8 cellular contexts compared by ENCODE assay signal in genomic region chr10:61903991-61904350, GRCh38. TPM values are rescaled to one million over a fixed set of nuclear protein-coding genes. Genes with fewer than 3 reads are reported as not detected.
DNase-seq lines count a peak whose midpoint lies in the region; ATAC-seq and TF ChIP-seq lines count a peak whose summit lies in the region.

No MANE protein-coding gene starts in this region.

- peaks cover 21% of the 10 kb centered on the region for H3K4me1 Mint-ChIP-seq in progenitor cell of endocrine pancreas (ENCODE audit: low read depth)

- DNase-seq in GM12865 (ENCODE audit: low read depth) (no peak), Panc1 (ENCODE audit: low read depth, low spot score) (no peak), esophagus muscularis mucosa (ENCODE audit: extremely low spot score) (no peak), progenitor cell of endocrine pancreas (ENCODE audit: low spot score, unreplicated experiment) (no peak), NK-92 (lab: John Stamatoyannopoulos, UW; ENCODE audit: unreplicated experiment) (no peak), amygdala (lab: John Stamatoyannopoulos, UW) (no peak), COLO668 (lab: John Stamatoyannopoulos, UW; ENCODE audit: unreplicated experiment) (no peak), retina (no peak)

- H3K4me3 ChIP-seq in GM12865 (ENCODE audit: low read depth, low read length), result peak overlapping the region; percentile 67
- peak overlapping the region; percentile 62 to 93 for H3K4me3 ChIP-seq in Panc1 (ENCODE audit: low read depth in 2 of 2, low read length in 2 of 2)
- peak overlapping the region; percentile 66 to 81 (median 76) for H3K4me3 ChIP-seq in esophagus muscularis mucosa

- intact Hi-C loops in Panc1 (cut with micrococcal nuclease; ENCODE audit: unreplicated experiment) (loop anchor here (5.0 to 10.0 kb wide), 2 partner anchors 143 to 361 kb away; partner anchors contain the start of gene RTKN2), esophagus muscularis mucosa (cut with DNase I) (loop anchor here (5.0 kb wide), 2 partner anchors 88 to 133 kb away; no protein-coding TSS in a partner anchor)

- no peaks in the 10 kb centered on the region for H3K9me3 Mint-ChIP-seq in progenitor cell of endocrine pancreas (ENCODE audit: low read depth)

- peaks cover 1% of the 10 kb centered on the region for H3K36me3 Mint-ChIP-seq in progenitor cell of endocrine pancreas (ENCODE audit: insufficient read depth)

- no peak for TF ChIP-seq POLR2A in esophagus muscularis mucosa (IDR thresholded peaks at IDR 0.05; ENCODE audit: low read depth)

- no peak for ATAC-seq in Panc1

- H3K27ac Mint-ChIP-seq in progenitor cell of endocrine pancreas, result peak overlapping the region; percentile 94

- H3K27ac ChIP-seq in Panc1 (ENCODE audit: low read length) (peak overlapping the region; percentile 100), esophagus muscularis mucosa (replicated peaks in 1 of 4) (peak overlapping the region; percentile 91 to 98 (median 94))

- CTCF ChIA-PET in Panc1 (lab: Charles Lee), result interaction anchor here (0.6 to 1.1 kb wide), 3 partner anchors 20 to 855 kb away, joined by 3 to 5 read pairs (median 4); no protein-coding TSS in a partner anchor

- H3K36me3 ChIP-seq in Panc1 (ENCODE audit: control insufficient read depth, insufficient read depth, low read length) (no peaks in the 10 kb centered on the region; the same call in 1 of the 2 replicates), esophagus muscularis mucosa (no peaks in the 10 kb centered on the region)

- H3K9me3 ChIP-seq in Panc1 (ENCODE audit: control insufficient read depth, insufficient read depth, low read depth, low read length) (no peaks in the 10 kb centered on the region), esophagus muscularis mucosa (no peaks in the 10 kb centered on the region)

- POLR2A ChIA-PET in Panc1 (lab: Charles Lee), result interaction anchor here (0.6 to 0.7 kb wide), 3 partner anchors 13 to 288 kb away, joined by 5 to 10 read pairs (median 8); no protein-coding TSS in a partner anchor

- H3K4me1 ChIP-seq in Panc1 (ENCODE audit: control insufficient read depth, insufficient read depth, low read length) (peaks cover 48% of the 10 kb centered on the region), esophagus muscularis mucosa (peaks cover 12 to 45% (median 37%) of the 10 kb centered on the region in 4 donors)

- peaks cover 7% of the 10 kb centered on the region for H3K27me3 Mint-ChIP-seq in progenitor cell of endocrine pancreas

- BruUV-seq in Panc1 (replicated peaks; lab: Mats Ljungman, UMichigan), result no TSS peak

- no peak for TF ChIP-seq CTCF in GM12865 (IDR thresholded peaks at IDR 0.05; ENCODE audit: insufficient read depth, low read depth, low read length, missing control alignments)
- no peak for TF ChIP-seq CTCF in Panc1 (IDR thresholded peaks at IDR 0.05)
- TF ChIP-seq CTCF in esophagus muscularis mucosa (IDR thresholded peaks at IDR 0.05), result no peak
- TF ChIP-seq CTCF in progenitor cell of endocrine pancreas (IDR thresholded peaks at IDR 0.05; ENCODE audit: unreplicated experiment), result no peak

- no peak for TF ChIP-seq EP300 in esophagus muscularis mucosa (IDR thresholded peaks at IDR 0.05)

- in situ Hi-C loops in Panc1 (cut with HindIII; ENCODE audit: low pct_unique_long_range_greater_than_20kb, low sequenced_read_pairs), result no loop called here

- H3K27me3 ChIP-seq in Panc1 (ENCODE audit: control insufficient read depth, insufficient read depth, low read length) (no peaks in the 10 kb centered on the region), esophagus muscularis mucosa (no peaks in the 10 kb centered on the region)

- WGBS in esophagus muscularis mucosa, result 14% methylated on average over 4 of the region's 4 CpGs

- H3K4me3 Mint-ChIP-seq in progenitor cell of endocrine pancreas (ENCODE audit: low read depth), result peak overlapping the region; percentile 87

RNA-seq across cellular contexts. Expression of gene ARID5B, which starts 2.5 kb away (rescaled TPM):
- total RNA-seq in Panc1 (2021; ENCODE audit: unreplicated experiment) (22.7 TPM), esophagus muscularis mucosa (100 to 1,000 TPM in 1 of 4 donors, 10 to 100 TPM in 3; 33.6 to 150 (median 64.9) TPM), progenitor cell of endocrine pancreas (19.7 and 22.5 TPM in 2 replicates)
- 7.6 TPM for polyA plus RNA-seq in Panc1 (2012; ENCODE audit: insufficient read length)
